In genomic region chr19:7871530-7872305, GRCh38 we compare ENCODE assay signal across 1 cellular context.
TF ChIP-seq lines count a peak whose summit lies in the region.

No MANE protein-coding gene starts in this region.

TF ChIP-seq in HepG2, 621 proteins besides CTCF, POLR2A, EP300 and RAD21 (continued from another document and continues in another):
- TF ChIP-seq MAFK (conservative IDR thresholded peaks at IDR 0.05 in 1 of 2, IDR thresholded peaks at IDR 0.05 in 1 of 2; ENCODE audit: low read length in 2 of 2) (no peak), IRX3 (CRISPR knock-in tag; IDR thresholded peaks at IDR 0.05; ENCODE audit: borderline replicate concordance, low read depth) (no peak), GABPB1 (CRISPR knock-in tag; IDR thresholded peaks at IDR 0.05) (no peak; the same call in 1 of the 2 replicates), ZFAT (CRISPR knock-in tag; conservative IDR thresholded peaks at IDR 0.05) (no peak), EED (CRISPR knock-in tag; IDR thresholded peaks at IDR 0.05) (no peak), HOXA5 (CRISPR knock-in tag; IDR thresholded peaks at IDR 0.05) (no peak), LRRFIP1 (CRISPR knock-in tag; conservative IDR thresholded peaks at IDR 0.05) (no peak), MTF1 (CRISPR knock-in tag; IDR thresholded peaks at IDR 0.05) (no peak), RAD51 (IDR thresholded peaks at IDR 0.05; ENCODE audit: borderline replicate concordance) (no peak), MTF2 (CRISPR knock-in tag; IDR thresholded peaks at IDR 0.05; ENCODE audit: borderline replicate concordance) (peak; percentile 68; the same call in 1 of the 2 replicates), NFKBIZ (CRISPR knock-in tag; IDR thresholded peaks at IDR 0.05) (no peak), BORCS8-MEF2B (CRISPR knock-in tag; IDR thresholded peaks at IDR 0.05) (no peak), ZNF574 (CRISPR knock-in tag; IDR thresholded peaks at IDR 0.05) (0 out of 2 replicates have a peak, but pooled peaks have one; percentile 12), ZNF607 (CRISPR knock-in tag; IDR thresholded peaks at IDR 0.05; ENCODE audit: borderline replicate concordance) (peak; percentile 18; the same call in 1 of the 2 replicates), SIN3A (IDR thresholded peaks at IDR 0.05; ENCODE audit: borderline replicate concordance, low read depth, low read length) (0 out of 2 replicates have a peak, but pooled peaks have one; percentile 44), MAFG (CRISPR knock-in tag; IDR thresholded peaks at IDR 0.05) (no peak), ZNF225 (CRISPR knock-in tag; IDR thresholded peaks at IDR 0.05) (no peak), ZNF160 (CRISPR knock-in tag; IDR thresholded peaks at IDR 0.05) (no peak), RBAK (CRISPR knock-in tag; IDR thresholded peaks at IDR 0.05) (no peak), FOXO4 (CRISPR knock-in tag; conservative IDR thresholded peaks at IDR 0.05) (no peak), NPAS2 (CRISPR knock-in tag; IDR thresholded peaks at IDR 0.05; ENCODE audit: borderline replicate concordance) (no peak), ZNF576 (CRISPR knock-in tag; IDR thresholded peaks at IDR 0.05) (no peak), ZNF274 (CRISPR knock-in tag; IDR thresholded peaks at IDR 0.05) (no peak), REPIN1 (CRISPR knock-in tag; IDR thresholded peaks at IDR 0.05; ENCODE audit: borderline replicate concordance, low read depth) (peak; percentile 37; the same call in 1 of the 2 replicates), ZNF646 (CRISPR knock-in tag; IDR thresholded peaks at IDR 0.05) (no peak), MTERF4 (CRISPR knock-in tag; IDR thresholded peaks at IDR 0.05) (0 out of 2 replicates have a peak, but pooled peaks have one; percentile 74), ZNF800 (CRISPR knock-in tag; IDR thresholded peaks at IDR 0.05) (no peak), ZNF775 (CRISPR knock-in tag; IDR thresholded peaks at IDR 0.05; ENCODE audit: borderline replicate concordance) (no peak), JUNB (CRISPR knock-in tag; IDR thresholded peaks at IDR 0.05; ENCODE audit: borderline replicate concordance) (no peak), PAF1 (CRISPR knock-in tag; IDR thresholded peaks at IDR 0.05) (no peak), ZNF10 (CRISPR knock-in tag; IDR thresholded peaks at IDR 0.05; ENCODE audit: borderline replicate concordance, low read depth) (no peak), ZNF234 (CRISPR knock-in tag; conservative IDR thresholded peaks at IDR 0.05) (no peak), CREBL2 (CRISPR knock-in tag; IDR thresholded peaks at IDR 0.05; ENCODE audit: borderline replicate concordance) (no peak), GLMP (CRISPR knock-in tag; IDR thresholded peaks at IDR 0.05; ENCODE audit: borderline replicate concordance) (no peak), ETV6 (CRISPR knock-in tag; conservative IDR thresholded peaks at IDR 0.05) (no peak), ZNF839 (CRISPR knock-in tag; IDR thresholded peaks at IDR 0.05; ENCODE audit: borderline replicate concordance) (no peak), PHF8 (CRISPR knock-in tag; IDR thresholded peaks at IDR 0.05) (peak; percentile 31; the same call in 1 of the 2 replicates), FOSL1 (CRISPR knock-in tag; IDR thresholded peaks at IDR 0.05; ENCODE audit: borderline replicate concordance) (no peak), SMC3 (IDR thresholded peaks at IDR 0.05; ENCODE audit: low read length) (no peak), GZF1 (CRISPR knock-in tag; IDR thresholded peaks at IDR 0.05) (no peak), XRCC5 (optimal IDR thresholded peaks at IDR 0.05; ENCODE audit: low read length) (no peak), DPF2 (CRISPR knock-in tag; IDR thresholded peaks at IDR 0.05; ENCODE audit: borderline replicate concordance, low read depth) (no peak), GTF3A (CRISPR knock-in tag; conservative IDR thresholded peaks at IDR 0.05) (0 out of 2 replicates have a peak, but pooled peaks have one; percentile 31), ZBTB7B (CRISPR knock-in tag; IDR thresholded peaks at IDR 0.05) (no peak), PBX2 (CRISPR knock-in tag; IDR thresholded peaks at IDR 0.05) (no peak), ZNF572 (CRISPR knock-in tag; IDR thresholded peaks at IDR 0.05) (no peak), ZNF616 (CRISPR knock-in tag; IDR thresholded peaks at IDR 0.05; ENCODE audit: low read depth) (no peak), ZNF432 (CRISPR knock-in tag; IDR thresholded peaks at IDR 0.05; ENCODE audit: borderline replicate concordance) (no peak), RFX1 (IDR thresholded peaks at IDR 0.05) (no peak)
